In genomic region chr12:6954754-6955461, GRCh38 we compare ENCODE assay signal across 1 cellular context.
TF ChIP-seq lines count a peak whose summit lies in the region.

No MANE protein-coding gene starts in this region.

TF ChIP-seq in H1, 55 proteins besides CTCF, POLR2A, EP300 and RAD21:
- TF ChIP-seq SP2 (IDR thresholded peaks at IDR 0.05; ENCODE audit: low read length) (no peak), PHF8 (conservative IDR thresholded peaks at IDR 0.05; ENCODE audit: low read depth, low read length) (no peak), ZNF274 (IDR thresholded peaks at IDR 0.05; ENCODE audit: borderline replicate concordance, extremely low read depth, low read length) (no peak), CBX5 (IDR thresholded peaks at IDR 0.05; ENCODE audit: low read depth, low read length) (no peak), NANOG (IDR thresholded peaks at IDR 0.05; ENCODE audit: insufficient read depth, low read depth, low read length, poor library complexity, severe bottlenecking) (no peak), SP1 (IDR thresholded peaks at IDR 0.05; ENCODE audit: low read depth, low read length) (no peak), JUN (IDR thresholded peaks at IDR 0.05; ENCODE audit: low read depth, low read length) (no peak), POLR2AphosphoS5 (IDR thresholded peaks at IDR 0.05; ENCODE audit: low read depth, low read length) (no peak), YY1 (IDR thresholded peaks at IDR 0.05; ENCODE audit: low read depth, low read length) (no peak), SAP30 (IDR thresholded peaks at IDR 0.05; ENCODE audit: insufficient read depth, insufficient replicate concordance, low read length) (no peak), EZH2 (IDR thresholded peaks at IDR 0.05; ENCODE audit: low read depth, low read length, severe bottlenecking) (no peak), NRF1 (IDR thresholded peaks at IDR 0.05; ENCODE audit: low read depth, low read length) (no peak), CHD2 (IDR thresholded peaks at IDR 0.05; ENCODE audit: low read length) (no peak), CEBPB (IDR thresholded peaks at IDR 0.05; ENCODE audit: low read depth, low read length) (no peak), ASH2L (IDR thresholded peaks at IDR 0.05; ENCODE audit: low read length) (no peak)
- TF ChIP-seq, protein P1, sequence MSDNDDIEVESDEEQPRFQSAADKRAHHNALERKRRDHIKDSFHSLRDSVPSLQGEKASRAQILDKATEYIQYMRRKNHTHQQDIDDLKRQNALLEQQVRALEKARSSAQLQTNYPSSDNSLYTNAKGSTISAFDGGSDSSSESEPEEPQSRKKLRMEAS (IDR thresholded peaks at IDR 0.05): no peak
- TF ChIP-seq, protein P2, sequence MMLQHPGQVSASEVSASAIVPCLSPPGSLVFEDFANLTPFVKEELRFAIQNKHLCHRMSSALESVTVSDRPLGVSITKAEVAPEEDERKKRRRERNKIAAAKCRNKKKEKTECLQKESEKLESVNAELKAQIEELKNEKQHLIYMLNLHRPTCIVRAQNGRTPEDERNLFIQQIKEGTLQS (IDR thresholded peaks at IDR 0.05; ENCODE audit: insufficient read depth, low read depth, low read length): no peak
